18 cellular contexts compared by ENCODE assay signal in genomic region chr15:31178705-31179104, GRCh38.
"Had no signal": no experiment of that assay in that cellular context is flagged by ENCODE, and none has a peak within 500 bp of the region (broad histone marks: within the 10 kb centered on the region; RNA-seq: fewer than 3 reads in every experiment).

No MANE protein-coding gene starts in this region.

- H3K4me1 Mint-ChIP-seq: memory B cell had no signal

- H3K9me3 ChIP-seq: gastrocnemius medialis, ovary, prostate gland had no signal

- H3K4me3 Mint-ChIP-seq: activated naive CD4-positive, alpha-beta T cell treated with anti-CD3 and anti-CD28 coated beads for 36 hours; endodermal cell; memory B cell; natural killer cell treated with Interleukin-12 subunit alpha and Interleukin-12 subunit beta and Interleukin-15 and Interleukin-18, amount 100 ng/mL, for 72 hours; stimulated activated naive CD8-positive, alpha-beta T cell treated with anti-CD3 and anti-CD28 coated beads, Interleukin-15, amount 100 ng/mL, for 72 hours had no signal

- H3K27me3 ChIP-seq: esophagus squamous epithelium, gastrocnemius medialis, ovary, tibial nerve had no signal

- H3K27me3 Mint-ChIP-seq: natural killer cell treated with Interleukin-12 subunit alpha and Interleukin-12 subunit beta and Interleukin-15 and Interleukin-18, amount 100 ng/mL, for 72 hours; stimulated activated naive CD8-positive, alpha-beta T cell treated with anti-CD3 and anti-CD28 coated beads, Interleukin-15, amount 100 ng/mL, for 72 hours had no signal

- DNase-seq: activated effector memory CD4-positive, alpha-beta T cell treated with Interleukin-2 at 50 U/mL for 16 hours; activated naive CD4-positive, alpha-beta T cell treated with anti-CD3 and anti-CD28 coated beads for 36 hours; activated T-cell treated with anti-CD3 and anti-CD28 coated beads, Interleukin-2, amount 50 U/mL, for 48 hours; amygdala; endodermal cell; esophagus squamous epithelium; gastrocnemius medialis; hypothalamus; left cardiac atrium; ovary; stimulated activated CD4-positive, alpha-beta T cell treated with anti-CD3 and anti-CD28 coated beads, Interleukin-12 subunit alpha, Interleukin-12 subunit beta, amount 100 ng/mL, for 4 hours; stimulated activated CD4-positive, alpha-beta T cell treated with anti-CD3 and anti-CD28 coated beads, Interleukin-1b, Interleukin-23, amount 100 ng/mL, for 48 hours; stimulated activated naive CD8-positive, alpha-beta T cell treated with anti-CD3 and anti-CD28 coated beads, Interleukin-15, amount 100 ng/mL, for 72 hours had no signal

- H3K36me3 ChIP-seq: esophagus squamous epithelium, gastrocnemius medialis, ovary, prostate gland, tibial nerve had no signal

- H3K4me1 ChIP-seq: esophagus squamous epithelium, gastrocnemius medialis, prostate gland, tibial nerve had no signal

- H3K4me3 ChIP-seq: coronary artery, esophagus squamous epithelium, gastrocnemius medialis, ovary, prostate gland, tibial nerve had no signal

- H3K27ac ChIP-seq: coronary artery, esophagus squamous epithelium, gastrocnemius medialis, ovary, prostate gland, tibial nerve had no signal

- H3K27ac Mint-ChIP-seq: activated naive CD4-positive, alpha-beta T cell treated with anti-CD3 and anti-CD28 coated beads for 36 hours; endodermal cell; memory B cell; stimulated activated naive CD8-positive, alpha-beta T cell treated with anti-CD3 and anti-CD28 coated beads, Interleukin-15, amount 100 ng/mL, for 72 hours had no signal
